Comparison of ENCODE assay signal across 8 cellular contexts in the genomic region with DNA sequence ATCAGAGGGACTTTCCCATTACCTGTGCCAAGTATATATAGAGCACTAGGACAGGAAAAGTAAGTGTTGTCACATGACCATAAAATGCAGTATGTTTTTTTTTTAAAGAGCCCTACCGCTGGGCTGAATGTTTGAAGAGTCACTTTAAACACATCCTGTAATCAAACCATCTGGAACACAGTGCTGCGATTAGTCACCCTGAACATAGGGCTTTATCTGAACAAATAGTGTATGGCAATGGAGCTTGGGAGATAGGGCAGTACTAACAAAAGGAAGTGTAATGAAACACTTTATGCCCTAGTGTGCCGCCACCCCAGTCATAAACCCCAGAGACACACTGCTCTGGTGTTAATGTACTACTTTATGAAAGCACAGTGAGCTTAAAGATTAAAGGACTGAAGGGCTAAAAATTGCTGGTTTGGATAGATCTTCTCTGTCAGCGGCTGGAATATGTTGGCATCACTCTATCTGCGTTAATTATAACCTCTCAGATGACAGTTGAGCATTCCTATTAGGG.
DNase-seq lines count a peak whose midpoint lies in the region; ATAC-seq and TF ChIP-seq lines count a peak whose summit lies in the region.

No MANE protein-coding gene starts in this region.

- no peaks in the 10 kb centered on the region for H3K79me2 ChIP-seq in OCI-LY3 (ENCODE audit: low read length)

- peak; percentile 62 for DNase-seq in COLO668 (lab: John Stamatoyannopoulos, UW; ENCODE audit: unreplicated experiment)
- peak in 59 of 76 experiments; percentile 3 to 84 (median 50) for DNase-seq in HUDEP-2 (lab: John Stamatoyannopoulos, UW; ENCODE audit: unreplicated experiment in 76 of 76)
- peak; percentile 57 for DNase-seq in esophagus muscularis mucosa (ENCODE audit: extremely low spot score)
- peak; percentile 88 for DNase-seq in pulmonary artery endothelial cell (ENCODE audit: low read depth, low spot score)
- no peak for DNase-seq in activated CD8-positive, alpha-beta T cell treated with anti-CD3 and anti-CD28 coated beads for 36 hours
- DNase-seq in T-helper 2 cell: no peak
- DNase-seq in activated CD4-positive, alpha-beta memory T cell treated with anti-CD3 and anti-CD28 coated beads for 36 hours: no peak

- H3K36me3 ChIP-seq in OCI-LY3 (replicated peaks; ENCODE audit: low read depth, low read length) (no peaks in the 10 kb centered on the region), esophagus muscularis mucosa (no peaks in the 10 kb centered on the region)

- H3K4me1 ChIP-seq in OCI-LY3 (ENCODE audit: low read length) (peaks cover 41% of the 10 kb centered on the region), esophagus muscularis mucosa (peaks cover 48 to 98% (median 94%) of the 10 kb centered on the region in 4 donors)

- H3K4me3 ChIP-seq in OCI-LY3 (ENCODE audit: low read length): no peak overlapping the region
- peak overlapping the region in 2 of 4 donors; percentile 4 to 23 for H3K4me3 ChIP-seq in esophagus muscularis mucosa

- H3K9me3 ChIP-seq in OCI-LY3 (ENCODE audit: insufficient read depth, low read length) (no peaks in the 10 kb centered on the region), esophagus muscularis mucosa (no peaks in the 10 kb centered on the region)

- H4K20me1 ChIP-seq in OCI-LY3 (ENCODE audit: insufficient read depth, low read length): no peaks in the 10 kb centered on the region; the same call in 1 of the 2 replicates

- no peak for ATAC-seq in activated CD8-positive, alpha-beta T cell treated with anti-CD3 and anti-CD28 coated beads for 36 hours

- H3K4me2 ChIP-seq in OCI-LY3 (ENCODE audit: low read length): peak overlapping the region; percentile 14; the same call in 1 of the 2 replicates

- H3K4me3 Mint-ChIP-seq in activated CD8-positive, alpha-beta T cell treated with anti-CD3 and anti-CD28 coated beads for 36 hours: no peak overlapping the region
- no peak overlapping the region for H3K4me3 Mint-ChIP-seq in activated CD4-positive, alpha-beta memory T cell treated with anti-CD3 and anti-CD28 coated beads for 36 hours

- CTCF ChIA-PET in activated CD8-positive, alpha-beta T cell treated with anti-CD3 and anti-CD28 coated beads for 36 hours (lab: Charles Lee): no interaction called here
- CTCF ChIA-PET in activated CD4-positive, alpha-beta memory T cell treated with anti-CD3 and anti-CD28 coated beads for 36 hours (lab: Charles Lee): no interaction called here

- TF ChIP-seq CTCF in OCI-LY3 (IDR thresholded peaks at IDR 0.05; ENCODE audit: low read depth, low read length) (no peak), esophagus muscularis mucosa (IDR thresholded peaks at IDR 0.05) (no peak)
- TF ChIP-seq CTCF in activated CD8-positive, alpha-beta T cell treated with anti-CD3 and anti-CD28 coated beads for 36 hours (IDR thresholded peaks at IDR 0.05): no peak

- peaks cover 3% of the 10 kb centered on the region for H3K4me1 Mint-ChIP-seq in activated CD8-positive, alpha-beta T cell treated with anti-CD3 and anti-CD28 coated beads for 36 hours (ENCODE audit: low read depth)
- H3K4me1 Mint-ChIP-seq in activated CD4-positive, alpha-beta memory T cell treated with anti-CD3 and anti-CD28 coated beads for 36 hours (ENCODE audit: low read depth): peaks cover 5% of the 10 kb centered on the region

- H3K27ac ChIP-seq in OCI-LY3 (ENCODE audit: low read length) (no peak overlapping the region), esophagus muscularis mucosa (replicated peaks in 1 of 4) (peak overlapping the region; percentile 56 to 68 (median 62))

- H3K27me3 Mint-ChIP-seq in activated CD8-positive, alpha-beta T cell treated with anti-CD3 and anti-CD28 coated beads for 36 hours: peaks cover 18% of the 10 kb centered on the region
- peaks cover 18% of the 10 kb centered on the region for H3K27me3 Mint-ChIP-seq in activated CD4-positive, alpha-beta memory T cell treated with anti-CD3 and anti-CD28 coated beads for 36 hours

- H3K9me3 Mint-ChIP-seq in activated CD8-positive, alpha-beta T cell treated with anti-CD3 and anti-CD28 coated beads for 36 hours: no peaks in the 10 kb centered on the region
- no peaks in the 10 kb centered on the region for H3K9me3 Mint-ChIP-seq in activated CD4-positive, alpha-beta memory T cell treated with anti-CD3 and anti-CD28 coated beads for 36 hours

- intact Hi-C loops in esophagus muscularis mucosa (cut with DNase I): no loop called here
- intact Hi-C loops in activated CD8-positive, alpha-beta T cell treated with anti-CD3 and anti-CD28 coated beads for 36 hours (cut with micrococcal nuclease): no loop called here
- intact Hi-C loops in activated CD4-positive, alpha-beta memory T cell treated with anti-CD3 and anti-CD28 coated beads for 36 hours (cut with micrococcal nuclease): no loop called here

- H2AFZ ChIP-seq in OCI-LY3 (ENCODE audit: low read depth, low read length): no peak overlapping the region

- TF ChIP-seq EP300 in esophagus muscularis mucosa (IDR thresholded peaks at IDR 0.05): no peak

- WGBS in esophagus muscularis mucosa: 31% methylated on average over 5 of the region's 5 CpGs

- H3K36me3 Mint-ChIP-seq in activated CD8-positive, alpha-beta T cell treated with anti-CD3 and anti-CD28 coated beads for 36 hours (ENCODE audit: low read depth): no peaks in the 10 kb centered on the region
- no peaks in the 10 kb centered on the region for H3K36me3 Mint-ChIP-seq in activated CD4-positive, alpha-beta memory T cell treated with anti-CD3 and anti-CD28 coated beads for 36 hours

- H3K27ac Mint-ChIP-seq in activated CD8-positive, alpha-beta T cell treated with anti-CD3 and anti-CD28 coated beads for 36 hours: no peak overlapping the region
- H3K27ac Mint-ChIP-seq in activated CD4-positive, alpha-beta memory T cell treated with anti-CD3 and anti-CD28 coated beads for 36 hours: no peak overlapping the region

- no peak for TF ChIP-seq POLR2A in esophagus muscularis mucosa (IDR thresholded peaks at IDR 0.05; ENCODE audit: low read depth)

- POLR2A ChIA-PET in activated CD8-positive, alpha-beta T cell treated with anti-CD3 and anti-CD28 coated beads for 36 hours (lab: Charles Lee): no interaction called here
- POLR2A ChIA-PET in activated CD4-positive, alpha-beta memory T cell treated with anti-CD3 and anti-CD28 coated beads for 36 hours (lab: Charles Lee): no interaction called here

- no peak overlapping the region for H3K9ac ChIP-seq in OCI-LY3 (ENCODE audit: low read length)

- H3K27me3 ChIP-seq in OCI-LY3 (ENCODE audit: low read depth, low read length): peaks cover 12% of the 10 kb centered on the region
- no peaks in the 10 kb centered on the region for H3K27me3 ChIP-seq in esophagus muscularis mucosa

Comparison
In these comparisons a context has a peak if more than half of its experiments do, and no peak if none do; other contexts are left out.
1. DNase-seq: peak in COLO668 (single experiment), HUDEP-2 (59 of 76), esophagus muscularis mucosa (single experiment) and pulmonary artery endothelial cell (single experiment); none in activated CD8-positive, alpha-beta T cell treated with anti-CD3 and anti-CD28 coated beads for 36 hours (single experiment), T-helper 2 cell (0 of 5) and activated CD4-positive, alpha-beta memory T cell treated with anti-CD3 and anti-CD28 coated beads for 36 hours (single experiment).